ENCODE assay signal across 19 cellular contexts in the genomic region with DNA sequence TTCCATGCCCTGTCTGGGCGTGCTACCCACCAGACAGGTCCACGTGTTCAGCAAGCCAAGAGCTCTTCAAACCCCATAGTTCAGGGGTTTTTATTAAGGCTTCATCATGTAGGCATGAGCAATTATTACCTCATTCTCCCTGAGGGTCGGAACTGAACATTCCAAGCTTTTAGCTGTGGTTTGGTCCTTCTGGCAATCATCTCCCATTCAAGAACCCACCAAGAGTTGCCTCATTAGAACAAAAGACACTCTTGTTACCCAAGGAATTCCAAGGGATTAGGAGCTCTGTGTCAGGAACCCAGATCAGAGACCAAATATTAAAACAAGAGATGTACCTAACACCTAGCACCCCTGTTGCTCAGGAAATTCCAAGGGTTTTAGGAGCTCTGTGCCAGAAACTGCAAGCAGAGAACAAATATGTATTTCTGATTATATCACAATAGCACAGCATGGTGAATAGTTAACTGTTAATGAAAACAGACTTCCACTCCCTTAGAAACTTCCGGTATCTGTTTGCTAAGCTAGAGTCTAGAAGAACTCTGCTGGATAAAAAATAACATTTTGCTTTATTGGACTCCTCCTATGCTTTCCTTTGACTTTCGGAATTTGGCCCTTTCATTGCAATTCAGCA.
DNase-seq lines count a peak whose midpoint lies in the region; ATAC-seq and TF ChIP-seq lines count a peak whose summit lies in the region.
"Had no signal": no experiment of that assay in that cellular context is flagged by ENCODE, and none has a peak within 500 bp of the region (broad histone marks: within the 10 kb centered on the region; RNA-seq: fewer than 3 reads in every experiment).

No MANE protein-coding gene starts in this region.

- WGBS in GM23248 (ENCODE audit: low coverage in 1 of 2, low lambda C conversion rate in 2 of 2, missing lambda C conversion rate in 2 of 2), 2 experiments, result 55 to 56% methylated on average over 5 of the region's 5 CpGs

- peak; percentile 18 for DNase-seq in GM23248
- DNase-seq in SJCRH30, result peak; percentile 73 to 83
- DNase-seq in chondrocyte (ENCODE audit: low spot score), result no peak
- no peak for DNase-seq in osteocyte (ENCODE audit: extremely low spot score, unreplicated experiment)
- no peak for DNase-seq in occipital lobe (lab: John Stamatoyannopoulos, UW)
- DNase-seq in nephron progenitor cell, result no peak
- DNase-seq in stimulated activated CD4-positive, alpha-beta T cell treated with anti-CD3 and anti-CD28 coated beads, Interleukin-4, amount 100 ng/mL, for 1 hour, result no peak
- DNase-seq: CD8-positive, alpha-beta memory T cell; NCI-H1105 treated with DMSO at 0.1 percent for 48 hours; NCI-H2171 treated with DMSO at 0.1 percent for 48 hours; posterior cingulate gyrus had no signal

- H3K36me3 Mint-ChIP-seq in chondrocyte (ENCODE audit: low read depth) (no peaks in the 10 kb centered on the region), osteocyte (ENCODE audit: unreplicated experiment) (no peaks in the 10 kb centered on the region), nephron progenitor cell (ENCODE audit: low read depth) (no peaks in the 10 kb centered on the region)

- H3K27ac ChIP-seq in GM23248 (no peak overlapping the region), SJCRH30 (peak overlapping the region; percentile 52)
- H3K27ac ChIP-seq: KMS-11, thoracic aorta had no signal

- no peaks in the 10 kb centered on the region for H3K9me3 Mint-ChIP-seq in chondrocyte (ENCODE audit: low read depth)
- H3K9me3 Mint-ChIP-seq in osteocyte (ENCODE audit: unreplicated experiment), result no peaks in the 10 kb centered on the region
- no peaks in the 10 kb centered on the region for H3K9me3 Mint-ChIP-seq in nephron progenitor cell
- H3K9me3 Mint-ChIP-seq: activated T-helper 1 cell treated with anti-CD3 and anti-CD28 coated beads, Interleukin-12 subunit alpha, Interleukin-12 subunit beta, Interleukin-2, Interleukin-4 antibody, amounts not matched to agents 30 ng/mL and 10 ng/mL and 1 ng/mL, durations not matched to agents 14 hours and 24 hours and 36 hours; CD8-positive, alpha-beta memory T cell; central memory CD8-positive, alpha-beta T cell; T-helper 1 cell treated with Interleukin-12 subunit alpha and Interleukin-12 subunit beta and Interleukin-4 antibody, amounts not matched to agents 30 μg/mL and 1 μg/mL, for 36 hours had no signal

- no peak overlapping the region for H3K4me2 ChIP-seq in GM23248 (ENCODE audit: unreplicated experiment)
- H3K4me2 ChIP-seq: KMS-11 had no signal

- no peak overlapping the region for H3K4me3 Mint-ChIP-seq in chondrocyte (ENCODE audit: unreplicated experiment)
- no peak overlapping the region for H3K4me3 Mint-ChIP-seq in osteocyte (ENCODE audit: unreplicated experiment)
- no peak overlapping the region for H3K4me3 Mint-ChIP-seq in nephron progenitor cell
- H3K4me3 Mint-ChIP-seq: activated T-helper 1 cell treated with anti-CD3 and anti-CD28 coated beads, Interleukin-12 subunit alpha, Interleukin-12 subunit beta, Interleukin-2, Interleukin-4 antibody, amounts not matched to agents 30 ng/mL and 10 ng/mL and 1 ng/mL, durations not matched to agents 14 hours and 24 hours and 36 hours; CD8-positive, alpha-beta memory T cell; central memory CD8-positive, alpha-beta T cell; T-helper 1 cell treated with Interleukin-12 subunit alpha and Interleukin-12 subunit beta and Interleukin-4 antibody, amounts not matched to agents 30 μg/mL and 1 μg/mL, for 36 hours had no signal

- H3K27me3 Mint-ChIP-seq in chondrocyte (ENCODE audit: low read depth), result no peaks in the 10 kb centered on the region
- H3K27me3 Mint-ChIP-seq in osteocyte (ENCODE audit: unreplicated experiment), result no peaks in the 10 kb centered on the region
- no peaks in the 10 kb centered on the region for H3K27me3 Mint-ChIP-seq in nephron progenitor cell (ENCODE audit: low read depth, poor library complexity)
- H3K27me3 Mint-ChIP-seq: CD8-positive, alpha-beta memory T cell; central memory CD8-positive, alpha-beta T cell had no signal

- peaks cover 20% of the 10 kb centered on the region for H3K4me1 Mint-ChIP-seq in chondrocyte (ENCODE audit: low read depth)
- H3K4me1 Mint-ChIP-seq in osteocyte (ENCODE audit: unreplicated experiment), result peaks cover 23% of the 10 kb centered on the region
- H3K4me1 Mint-ChIP-seq in nephron progenitor cell, result no peaks in the 10 kb centered on the region
- H3K4me1 Mint-ChIP-seq: CD8-positive, alpha-beta memory T cell; central memory CD8-positive, alpha-beta T cell had no signal

- no peak for ATAC-seq in GM21381 (IDR thresholded peaks at IDR 0.05; ENCODE audit: unreplicated experiment)
- ATAC-seq: left lobe of liver, Right ventricle myocardium inferior had no signal

- H3K27me3 ChIP-seq in GM23248 (replicated peaks; ENCODE audit: insufficient read depth) (no peaks in the 10 kb centered on the region), SJCRH30 (no peaks in the 10 kb centered on the region)

- no peak overlapping the region for H2AFZ ChIP-seq in GM23248

- H3F3A ChIP-seq in GM23248 (ENCODE audit: insufficient read depth), result peaks cover 5% of the 10 kb centered on the region; the same call in 1 of the 2 replicates

- H3K9me3 ChIP-seq in GM23248 (ENCODE audit: low read depth) (no peaks in the 10 kb centered on the region), SJCRH30 (replicated peaks) (no peaks in the 10 kb centered on the region; the same call in 1 of the 2 replicates)
- H3K9me3 ChIP-seq: thoracic aorta had no signal

- H3K79me2 ChIP-seq in GM23248 (ENCODE audit: insufficient read depth), result no peaks in the 10 kb centered on the region

- TF ChIP-seq CTCF in chondrocyte (IDR thresholded peaks at IDR 0.05) (no peak), osteocyte (IDR thresholded peaks at IDR 0.05) (no peak), nephron progenitor cell (IDR thresholded peaks at IDR 0.05) (no peak)

- peak overlapping the region; percentile 28 for H3K27ac Mint-ChIP-seq in chondrocyte (ENCODE audit: unreplicated experiment)
- peak overlapping the region; percentile 80 for H3K27ac Mint-ChIP-seq in osteocyte (ENCODE audit: unreplicated experiment)
- H3K27ac Mint-ChIP-seq in nephron progenitor cell, result no peak overlapping the region
- H3K27ac Mint-ChIP-seq: activated T-helper 1 cell treated with anti-CD3 and anti-CD28 coated beads, Interleukin-12 subunit alpha, Interleukin-12 subunit beta, Interleukin-2, Interleukin-4 antibody, amounts not matched to agents 30 ng/mL and 10 ng/mL and 1 ng/mL, durations not matched to agents 14 hours and 24 hours and 36 hours; CD8-positive, alpha-beta memory T cell; T-helper 1 cell treated with Interleukin-12 subunit alpha and Interleukin-12 subunit beta and Interleukin-4 antibody, amounts not matched to agents 30 μg/mL and 1 μg/mL, for 36 hours had no signal

- H3K36me3 ChIP-seq in GM23248 (ENCODE audit: low read depth) (no peaks in the 10 kb centered on the region), SJCRH30 (no peaks in the 10 kb centered on the region)
- H3K36me3 ChIP-seq: thoracic aorta had no signal

- in situ Hi-C loops in GM23248 (cut with MboI), result no loop called here

- H3K4me3 ChIP-seq in GM23248 (no peak overlapping the region), SJCRH30 (no peak overlapping the region)
- H3K4me3 ChIP-seq: thoracic aorta had no signal

- H3K4me1 ChIP-seq in GM23248 (ENCODE audit: insufficient read depth) (peaks cover 6% of the 10 kb centered on the region; the same call in 1 of the 2 replicates), SJCRH30 (peaks cover 21% of the 10 kb centered on the region)

- H3K9me2 ChIP-seq in GM23248 (ENCODE audit: insufficient read depth), result no peaks in the 10 kb centered on the region; the same call in 1 of the 2 replicates

- no peak overlapping the region for H3K9ac ChIP-seq in GM23248
- H3K9ac ChIP-seq: KMS-11 had no signal

- H4K20me1 ChIP-seq in GM23248 (ENCODE audit: insufficient read depth), result no peaks in the 10 kb centered on the region

Comparison
In these comparisons a context has a peak if more than half of its experiments do, and no peak if none do; other contexts are left out.
1. DNase-seq: peak in GM23248 (single experiment) and SJCRH30 (2 of 2); none in chondrocyte (single experiment), osteocyte (single experiment), occipital lobe (single experiment), nephron progenitor cell (single experiment) and stimulated activated CD4-positive, alpha-beta T cell treated with anti-CD3 and anti-CD28 coated beads, Interleukin-4, amount 100 ng/mL, for 1 hour (single experiment).